Comparison of ENCODE assay signal across 13 cellular contexts in the genomic region with DNA sequence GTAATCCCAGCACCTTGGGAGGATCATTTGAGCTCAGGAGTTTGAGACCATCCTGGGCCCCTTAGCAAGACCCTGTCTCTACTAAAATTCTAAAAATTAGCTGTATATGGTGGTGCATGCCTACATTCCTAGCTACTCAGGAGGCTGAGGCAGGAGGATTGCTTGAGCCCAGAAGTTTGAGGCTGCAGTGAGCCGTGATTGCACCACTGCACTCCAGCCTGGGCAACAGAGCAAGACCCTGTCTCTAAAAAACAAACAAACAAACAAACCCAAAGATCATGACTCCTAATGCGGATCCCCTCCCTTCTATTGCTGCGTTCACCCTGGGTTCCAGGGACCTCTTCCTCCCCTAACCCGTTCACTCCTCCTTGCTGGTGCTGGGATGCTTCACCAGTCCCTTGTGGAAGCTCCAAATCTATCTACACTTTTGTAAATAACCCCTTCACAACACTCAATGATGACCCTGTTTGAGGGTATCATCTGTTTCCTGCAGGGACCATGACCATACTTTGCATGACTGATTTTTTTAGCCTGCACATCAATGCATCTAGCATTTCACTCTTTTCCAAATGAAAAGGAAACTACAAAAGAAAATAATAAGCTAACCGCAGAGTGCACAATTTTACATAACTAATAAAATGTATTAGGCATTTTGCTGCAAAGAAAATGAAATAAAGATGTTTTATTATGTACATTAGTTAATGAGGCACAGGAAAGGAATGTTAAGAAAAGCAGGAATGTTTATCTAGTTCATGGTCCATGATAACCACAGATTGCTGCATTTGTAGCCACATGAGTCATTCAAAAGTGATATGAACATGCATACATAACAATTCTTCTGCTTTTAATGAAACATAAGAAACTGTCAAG. TPM values are rescaled to one million over a fixed set of nuclear protein-coding genes. Genes with fewer than 3 reads are reported as not detected.
DNase-seq lines count a peak whose midpoint lies in the region; TF ChIP-seq lines count a peak whose summit lies in the region.
"Had no signal": no experiment of that assay in that cellular context is flagged by ENCODE, and none has a peak within 500 bp of the region (broad histone marks: within the 10 kb centered on the region; RNA-seq: fewer than 3 reads in every experiment).

No MANE protein-coding gene starts in this region.

- H3K27me3 ChIP-seq in AG04450 (ENCODE audit: control insufficient read depth, insufficient read depth, low read length) = no peaks in the 10 kb centered on the region
- H3K27me3 ChIP-seq: gastroesophageal sphincter had no signal

- peak overlapping the region; percentile 47 for H3K27ac ChIP-seq in AG04450 (ENCODE audit: low read depth, low read length)
- H3K27ac ChIP-seq: gastroesophageal sphincter had no signal

- CTCF ChIA-PET in AG04450 (lab: Charles Lee) = interaction anchor here (0.5 to 1.4 kb wide), 2 partner anchors 110 to 123 kb away, joined by 3 to 5 read pairs; a partner anchor contains a TSS

- peaks cover 4% of the 10 kb centered on the region for H3K9me3 ChIP-seq in AG04450 (ENCODE audit: control insufficient read depth, insufficient read depth, low read length)
- H3K9me3 ChIP-seq: gastroesophageal sphincter had no signal

- no peak for TF ChIP-seq CTCF in AG04450 (IDR thresholded peaks at IDR 0.05; ENCODE audit: low read depth, low read length)

- H3K4me3 ChIP-seq in AG04450 (ENCODE audit: low read depth, low read length) = no peak overlapping the region
- H3K4me3 ChIP-seq: gastroesophageal sphincter had no signal

- POLR2A ChIA-PET in AG04450 (lab: Yijun Ruan, JAX) = interaction anchor here (0.6 to 0.7 kb wide), 4 partner anchors 15 to 1917 kb away, joined by 3 to 5 read pairs (median 3); no protein-coding TSS in a partner anchor

- DNase-seq in AG04450 (ENCODE audit: low read depth, low spot score) (peak; percentile 71), HPDE6-E6E7 (ENCODE audit: extremely low spot score) (peak; percentile 33), amniotic stem cell (lab: John Stamatoyannopoulos, UW) (peak; percentile 82), iris pigment epithelial cell (ENCODE audit: low read depth) (peak; percentile 94), nucleus accumbens (lab: John Stamatoyannopoulos, UW) (no peak), HUDEP-2 (lab: John Stamatoyannopoulos, UW; ENCODE audit: unreplicated experiment in 76 of 76) (no peak), midbrain (lab: John Stamatoyannopoulos, UW) (no peak)
- DNase-seq in effector CD8-positive, alpha-beta T cell (lab: John Stamatoyannopoulos, UW) = no peak
- DNase-seq: activated CD8-positive, alpha-beta T cell treated with anti-CD3 and anti-CD28 coated beads for 36 hours; CD4-positive, alpha-beta memory T cell; NCI-H446; right cardiac atrium had no signal

RNA-seq across cellular contexts. Expression of a gene that starts 30.5 kb away (rescaled TPM):
- 0.35 and 0.66 TPM in 2 replicates for polyA plus RNA-seq in AG04450 (2011; rRNA removed)
- polyA minus RNA-seq in AG04450 (2011; rRNA and poly(A)+ RNA removed) = 0.41 and 0.56 TPM in 2 replicates

Comparison
In these comparisons a context has a peak if more than half of its experiments do, and no peak if none do; other contexts are left out.
1. DNase-seq: peak in AG04450 (single experiment), HPDE6-E6E7 (single experiment), amniotic stem cell (single experiment) and iris pigment epithelial cell (single experiment); none in nucleus accumbens (0 of 56), effector CD8-positive, alpha-beta T cell (single experiment), HUDEP-2 (0 of 76) and midbrain (single experiment).